9 cellular contexts compared by ENCODE assay signal in the genomic region with DNA sequence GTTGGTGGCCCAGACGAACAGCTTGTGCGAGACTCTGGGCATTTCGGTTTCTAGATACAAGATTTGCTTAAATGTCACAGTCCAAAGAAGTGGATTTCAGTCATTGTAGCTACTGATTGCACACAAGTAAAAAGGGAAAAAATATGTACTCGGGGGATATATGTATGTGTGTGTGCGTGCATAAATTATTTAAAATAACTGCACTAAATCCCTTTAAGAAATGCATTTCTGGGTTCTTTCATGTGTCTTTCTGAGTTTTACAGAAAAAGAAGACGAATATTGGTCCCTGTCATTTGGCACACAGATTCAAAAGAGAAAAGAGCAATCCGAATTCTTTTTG. TPM values are rescaled to one million over a fixed set of nuclear protein-coding genes. Genes with fewer than 3 reads are reported as not detected.
A peak's percentile ranks its signal among the peaks of the same experiment; 100 is the strongest.
DNase-seq lines count a peak whose midpoint lies in the region; ATAC-seq and TF ChIP-seq lines count a peak whose summit lies in the region.
"Had no signal": no experiment of that assay in that cellular context is flagged by ENCODE, and none has a peak within 500 bp of the region (broad histone marks: within the 10 kb centered on the region; RNA-seq: fewer than 3 reads in every experiment).

No MANE protein-coding gene starts in this region.

- H3K9me3 Mint-ChIP-seq in mesothelial cell of epicardium (no peaks in the 10 kb centered on the region), type B pancreatic cell (no peaks in the 10 kb centered on the region)

- BruUV-seq in mammary epithelial cell (replicated peaks; lab: Mats Ljungman, UMichigan), result no TSS peak

- H3K36me3 Mint-ChIP-seq in mesothelial cell of epicardium, result no peaks in the 10 kb centered on the region
- no peaks in the 10 kb centered on the region for H3K36me3 Mint-ChIP-seq in type B pancreatic cell

- H3K36me3 ChIP-seq in cardiac muscle cell (no peaks in the 10 kb centered on the region), mammary epithelial cell (ENCODE audit: insufficient read depth, low read length) (no peaks in the 10 kb centered on the region)

- H3K4me1 Mint-ChIP-seq in mesothelial cell of epicardium, result peaks cover 34% of the 10 kb centered on the region
- peaks cover 12% of the 10 kb centered on the region for H3K4me1 Mint-ChIP-seq in type B pancreatic cell (ENCODE audit: unreplicated experiment)

- no peak for TF ChIP-seq CTCF in cardiac muscle cell (IDR thresholded peaks at IDR 0.05; ENCODE audit: low read depth, low read length)
- no peak for TF ChIP-seq CTCF in mammary epithelial cell (conservative IDR thresholded peaks at IDR 0.05 in 1 of 2, IDR thresholded peaks at IDR 0.05 in 1 of 2; ENCODE audit: extremely low read depth in 1 of 2, insufficient read depth in 1 of 2, low read depth in 1 of 2, low read length in 2 of 2)
- no peak for TF ChIP-seq CTCF in mesothelial cell of epicardium (IDR thresholded peaks at IDR 0.05; ENCODE audit: unreplicated experiment)
- TF ChIP-seq CTCF in type B pancreatic cell (conservative IDR thresholded peaks at IDR 0.05), result no peak

- WGBS in mammary epithelial cell (ENCODE audit: low coverage, missing lambda C conversion rate), result 44% methylated on average over 7 of the region's 7 CpGs

- no peak overlapping the region for H3K9ac ChIP-seq in mammary epithelial cell (ENCODE audit: insufficient read depth, low read length)

- H3K4me1 ChIP-seq in cardiac muscle cell (ENCODE audit: low read depth) (no peaks in the 10 kb centered on the region), mammary epithelial cell (ENCODE audit: insufficient read depth, low read length) (peaks cover 19% of the 10 kb centered on the region)

- dilution Hi-C loops in mammary epithelial cell (cut with HindIII; ENCODE audit: low sequenced_read_pairs), result no loop called here

- H3K27ac ChIP-seq in cardiac muscle cell (no peak overlapping the region), mammary epithelial cell (ENCODE audit: insufficient read depth, low read depth, low read length) (no peak overlapping the region)

- in situ Hi-C loops in mammary epithelial cell (cut with MboI; ENCODE audit: low sequenced_read_pairs in 2 of 2), result loop anchor here (5.0 to 25.0 kb wide), 3 partner anchors 879 to 1837 kb away; no protein-coding TSS in a partner anchor

- peak overlapping the region; percentile 89 for H3K4me2 ChIP-seq in mammary epithelial cell (ENCODE audit: insufficient read depth, low read depth, low read length)

- no peaks in the 10 kb centered on the region for H3K79me2 ChIP-seq in mammary epithelial cell (ENCODE audit: insufficient read depth, low read length)

- H3K4me3 Mint-ChIP-seq in mesothelial cell of epicardium (peak overlapping the region; percentile 93), type B pancreatic cell (peak overlapping the region; percentile 92)

- H3K4me3 ChIP-seq in cardiac muscle cell (peak overlapping the region; percentile 58), mammary epithelial cell (replicated peaks in 1 of 3; ENCODE audit: insufficient read depth in 1 of 3, low read depth in 2 of 3, low read length in 3 of 3) (peak overlapping the region; percentile 67 to 78 (median 71))
- H3K4me3 ChIP-seq: K562 had no signal

- peak overlapping the region; percentile 98 for H2AFZ ChIP-seq in mammary epithelial cell (ENCODE audit: low read depth, low read length)

- intact Hi-C loops in cardiac septum (cut with DNase I), result loop anchor here (5.0 to 10.0 kb wide), 6 partner anchors 47 to 1579 kb away; no protein-coding TSS in a partner anchor
- intact Hi-C loops in mammary epithelial cell (cut with micrococcal nuclease), result loop anchor here (1.0 to 10.0 kb wide), 9 partner anchors 42 to 1498 kb away; no protein-coding TSS in a partner anchor

- H3K27ac Mint-ChIP-seq in mesothelial cell of epicardium (no peak overlapping the region), type B pancreatic cell (peak overlapping the region; percentile 47)

- DNase-seq in cardiac muscle cell (ENCODE audit: low read depth in 1 of 2, low spot score in 1 of 2) (no peak), cardiac septum (ENCODE audit: low spot score) (no peak), mammary epithelial cell (no peak), mesothelial cell of epicardium (ENCODE audit: low spot score in 2 of 2, unreplicated experiment in 2 of 2) (no peak), type B pancreatic cell (ENCODE audit: extremely low spot score, unreplicated experiment) (no peak), DMS79 (lab: John Stamatoyannopoulos, UW) (no peak), GM03348 (ENCODE audit: low spot score) (no peak)

- H3K27me3 ChIP-seq in cardiac muscle cell (no peaks in the 10 kb centered on the region), mammary epithelial cell (ENCODE audit: insufficient read depth, low read length) (peaks cover 2% of the 10 kb centered on the region)

- CTCF ChIA-PET in mammary epithelial cell (lab: Charles Lee; ENCODE audit: low non-redundant PET), result interaction anchor here (0.6 kb wide), 1 partner anchor 1606 kb away, joined by 4 read pairs; no protein-coding TSS in a partner anchor

- H3K9me3 ChIP-seq in cardiac muscle cell (ENCODE audit: low read depth) (no peaks in the 10 kb centered on the region), mammary epithelial cell (replicated peaks; ENCODE audit: insufficient read depth, low read length) (no peaks in the 10 kb centered on the region)

- H3K27me3 Mint-ChIP-seq in mesothelial cell of epicardium (ENCODE audit: low read depth) (peaks cover 49% of the 10 kb centered on the region), type B pancreatic cell (peaks cover 47% of the 10 kb centered on the region)

- no peaks in the 10 kb centered on the region for H4K20me1 ChIP-seq in mammary epithelial cell (ENCODE audit: insufficient read depth, low read length)

- ATAC-seq in GM19328 (IDR thresholded peaks at IDR 0.05; ENCODE audit: unreplicated experiment), result no peak

RNA-seq across cellular contexts. Expression of a gene that starts 2.1 kb away (rescaled TPM):
- 58.0 and 70.2 TPM in 2 replicates for total RNA-seq in cardiac muscle cell
- 21.2 and 27.1 TPM in 2 replicates for polyA plus RNA-seq in cardiac muscle cell
- 72.6 TPM for total RNA-seq in cardiac septum
- 10 to 100 TPM in 1 of 2 donors, 1 to 10 TPM in 1; 3.9 to 55.5 TPM for total RNA-seq in mammary epithelial cell
- polyA plus RNA-seq in mammary epithelial cell, result 2.0 TPM
- 11.3 TPM for polyA minus RNA-seq in mammary epithelial cell
- 20.5 to 20.9 TPM (median 20.6 TPM) in 3 replicates for total RNA-seq in mesothelial cell of epicardium
- total RNA-seq in type B pancreatic cell (ENCODE audit: low replicate concordance), result 78.3 and 82.4 TPM in 2 replicates
